Comparison of ENCODE assay signal across 8 cellular contexts in the genomic region with DNA sequence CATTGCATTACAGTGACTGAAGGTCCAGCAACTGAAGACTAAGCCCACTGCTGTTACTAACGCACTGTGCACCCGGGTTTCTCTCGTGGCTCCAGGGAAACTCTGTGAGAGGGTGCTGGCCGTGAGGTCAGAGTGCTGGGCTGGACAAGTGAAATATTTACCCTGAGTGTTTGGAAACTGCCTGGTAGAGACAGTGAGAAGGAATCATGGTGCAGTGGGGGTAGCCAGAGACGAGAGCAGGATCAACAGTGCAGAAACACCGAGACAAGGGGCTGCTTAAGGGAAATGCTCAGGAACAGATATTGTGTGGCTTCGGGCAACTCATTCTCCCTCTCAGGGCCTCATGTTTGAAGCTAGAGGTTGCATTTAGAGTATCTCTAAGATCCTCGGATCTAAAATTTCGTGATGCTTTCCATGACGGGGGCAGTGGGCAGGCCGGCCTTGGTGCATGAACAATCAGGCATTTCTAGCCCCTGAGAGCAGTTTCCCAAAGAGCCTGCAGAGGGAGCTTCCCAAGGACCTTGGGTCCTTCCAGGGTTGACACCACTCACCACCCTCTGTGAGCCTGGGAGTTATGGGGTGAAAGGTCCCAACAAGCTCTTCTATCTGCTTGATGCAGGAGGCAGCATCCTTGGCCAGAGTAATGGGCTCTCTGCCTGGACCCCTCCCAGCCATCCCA. TPM values are rescaled to one million over a fixed set of nuclear protein-coding genes. Genes with fewer than 3 reads are reported as not detected.
DNase-seq lines count a peak whose midpoint lies in the region; ATAC-seq and TF ChIP-seq lines count a peak whose summit lies in the region.

No MANE protein-coding gene starts in this region.

- TF ChIP-seq EP300 in tibial nerve (IDR thresholded peaks at IDR 0.05) = no peak

- no peaks in the 10 kb centered on the region for H3K27me3 ChIP-seq in tibial nerve

- H3K36me3 ChIP-seq in tibial nerve = no peaks in the 10 kb centered on the region

- H3K4me1 ChIP-seq in tibial nerve = peaks cover 0 to 11% (median 4%) of the 10 kb centered on the region in 4 donors

- H3K9me3 ChIP-seq in T-helper 17 cell (ENCODE audit: control insufficient read depth, low read length, poor library complexity, severe bottlenecking) = peaks cover 4% of the 10 kb centered on the region
- peaks cover 0 to 11% (median 0%) of the 10 kb centered on the region in 4 donors for H3K9me3 ChIP-seq in tibial nerve

- H3K27ac Mint-ChIP-seq in T-helper 17 cell = peak overlapping the region; percentile 98
- H3K27ac Mint-ChIP-seq in effector memory CD8-positive, alpha-beta T cell = peak overlapping the region; percentile 96 to 97

- ATAC-seq in T-helper 17 cell (peak; percentile 20), HG02571 (IDR thresholded peaks at IDR 0.05; ENCODE audit: unreplicated experiment) (no peak)
- peak; percentile 21 for ATAC-seq in effector memory CD8-positive, alpha-beta T cell (replicated peaks)

- TF ChIP-seq CTCF in 22Rv1 (IDR thresholded peaks at IDR 0.05) (peak; percentile 59), GM12865 (IDR thresholded peaks at IDR 0.05; ENCODE audit: insufficient read depth, low read depth, low read length, missing control alignments) (peak; percentile 51), retinal pigment epithelial cell (conservative IDR thresholded peaks at IDR 0.05; ENCODE audit: low read depth, low read length) (peak; percentile 54), tibial nerve (IDR thresholded peaks at IDR 0.05) (peak in 1 of 5 experiments; percentile 17)

- H3K4me3 Mint-ChIP-seq in T-helper 17 cell = peak overlapping the region; percentile 87
- peak overlapping the region; percentile 84 to 99 for H3K4me3 Mint-ChIP-seq in effector memory CD8-positive, alpha-beta T cell

- H3K4me1 Mint-ChIP-seq in T-helper 17 cell = peaks cover 84% of the 10 kb centered on the region
- peaks cover 84 to 90% of the 10 kb centered on the region in 2 donors for H3K4me1 Mint-ChIP-seq in effector memory CD8-positive, alpha-beta T cell (ENCODE audit: low read depth in 2 of 2)

- no peaks in the 10 kb centered on the region for H3K27me3 Mint-ChIP-seq in T-helper 17 cell
- H3K27me3 Mint-ChIP-seq in effector memory CD8-positive, alpha-beta T cell = no peaks in the 10 kb centered on the region

- H3K4me3 ChIP-seq in GM12865 (ENCODE audit: low read depth, low read length) = peak overlapping the region; percentile 16; the same call in 1 of the 2 replicates
- no peak overlapping the region for H3K4me3 ChIP-seq in retinal pigment epithelial cell (ENCODE audit: low read length)
- H3K4me3 ChIP-seq in tibial nerve = no peak overlapping the region

- DNase-seq in GM12865 (ENCODE audit: low read depth) (peak; percentile 66), T-helper 17 cell (no peak), retinal pigment epithelial cell (ENCODE audit: low read depth) (no peak), tibial nerve (ENCODE audit: low spot score in 2 of 2) (no peak), hepatic stellate cell (ENCODE audit: low spot score) (no peak)
- peak in 1 of 3 experiments; percentile 38 for DNase-seq in effector memory CD8-positive, alpha-beta T cell

- TF ChIP-seq POLR2A in tibial nerve (IDR thresholded peaks at IDR 0.05) = no peak

- no peak overlapping the region for H3K27ac ChIP-seq in 22Rv1
- H3K27ac ChIP-seq in tibial nerve = peak overlapping the region in 1 of 4 donors; percentile 16

- H3K9me3 Mint-ChIP-seq in effector memory CD8-positive, alpha-beta T cell = no peaks in the 10 kb centered on the region

- peaks cover 27% of the 10 kb centered on the region for H3K36me3 Mint-ChIP-seq in T-helper 17 cell (ENCODE audit: low read depth)
- peaks cover 100% of the 10 kb centered on the region for H3K36me3 Mint-ChIP-seq in effector memory CD8-positive, alpha-beta T cell (ENCODE audit: insufficient read depth)

- whole genome bisulfite sequencing in tibial nerve, 2 donors = 61 to 62% methylated on average over 11 of the region's 11 CpGs

RNA-seq across cellular contexts. Expression of gene CD2, which starts 9.7 kb away (rescaled TPM):
- 100 to 1,000 TPM; 152 to 172 TPM for total RNA-seq in T-helper 17 cell
- total RNA-seq in tibial nerve = 1 to 10 TPM in 2 of 4 donors, under 1 TPM in 1, not detected in 1; 0.60 to 5.1 (median 1.5) TPM

Comparison
In these comparisons a context has a peak if more than half of its experiments do, and no peak if none do; other contexts are left out.
1. RNA of gene CD2, which starts 9.7 kb away (total RNA-seq): 152 to 172 TPM in T-helper 17 cell; 0.60 to 5.1 TPM in tibial nerve; every median in the first group is over 10 times any median in the second.